Comparison of ENCODE assay signal across 1 cellular context in genomic region chr15:98722645-98723044, GRCh38.
TF ChIP-seq lines count a peak whose summit lies in the region.

No MANE protein-coding gene starts in this region.

TF ChIP-seq in IMR-90, 13 proteins besides CTCF, POLR2A, EP300 and RAD21 (continued from another document):
- TF ChIP-seq, protein P1, sequence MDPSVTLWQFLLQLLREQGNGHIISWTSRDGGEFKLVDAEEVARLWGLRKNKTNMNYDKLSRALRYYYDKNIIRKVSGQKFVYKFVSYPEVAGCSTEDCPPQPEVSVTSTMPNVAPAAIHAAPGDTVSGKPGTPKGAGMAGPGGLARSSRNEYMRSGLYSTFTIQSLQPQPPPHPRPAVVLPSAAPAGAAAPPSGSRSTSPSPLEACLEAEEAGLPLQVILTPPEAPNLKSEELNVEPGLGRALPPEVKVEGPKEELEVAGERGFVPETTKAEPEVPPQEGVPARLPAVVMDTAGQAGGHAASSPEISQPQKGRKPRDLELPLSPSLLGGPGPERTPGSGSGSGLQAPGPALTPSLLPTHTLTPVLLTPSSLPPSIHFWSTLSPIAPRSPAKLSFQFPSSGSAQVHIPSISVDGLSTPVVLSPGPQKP (IDR thresholded peaks at IDR 0.05; ENCODE audit: borderline replicate concordance, low read depth, low read length) = no peak
- no peak for TF ChIP-seq RCOR1 (IDR thresholded peaks at IDR 0.05; ENCODE audit: insufficient replicate concordance, low read length)
- no peak for TF ChIP-seq CHD1 (IDR thresholded peaks at IDR 0.05; ENCODE audit: low read depth, low read length)
- no peak for TF ChIP-seq MAZ (IDR thresholded peaks at IDR 0.05; ENCODE audit: borderline replicate concordance, low read depth, low read length)
- no peak for TF ChIP-seq CEBPB (IDR thresholded peaks at IDR 0.05; ENCODE audit: low read depth, low read length)
